14 cellular contexts compared by ENCODE assay signal in genomic region chr14:75204106-75204505, GRCh38. TPM values are rescaled to one million over a fixed set of nuclear protein-coding genes. Genes with fewer than 3 reads are reported as not detected.
A peak's percentile ranks its signal among the peaks of the same experiment; 100 is the strongest.
DNase-seq lines count a peak whose midpoint lies in the region; ATAC-seq, FAIRE-seq and TF ChIP-seq lines count a peak whose summit lies in the region.
"Had no signal": no experiment of that assay in that cellular context is flagged by ENCODE, and none has a peak within 500 bp of the region (broad histone marks: within the 10 kb centered on the region; RNA-seq: fewer than 3 reads in every experiment).

No MANE protein-coding gene starts in this region.

- 72% methylated on average over 3 of the region's 3 CpGs for WGBS in right cardiac atrium

- intact Hi-C loops in right cardiac atrium (cut with DNase I): no loop called here
- intact Hi-C loops in cardiac septum (cut with DNase I): no loop called here
- intact Hi-C loops in endothelial cell of umbilical vein (cut with micrococcal nuclease): loop anchor here (2.0 kb wide), 3 partner anchors 19 to 55 kb away; partner anchors contain the start of gene TMED10

- CTCF ChIA-PET in endothelial cell of umbilical vein (lab: Charles Lee): interaction anchor here (0.8 to 1.3 kb wide), 3 partner anchors 31 to 90 kb away, joined by 3 to 4 read pairs (median 3); no protein-coding TSS in a partner anchor

- no peak overlapping the region for H3K27ac ChIP-seq in right cardiac atrium (ENCODE audit: low read length)
- H3K27ac ChIP-seq in endothelial cell of umbilical vein (ENCODE audit: insufficient read depth, low read depth, low read length): no peak overlapping the region
- H3K27ac ChIP-seq in mucosa of rectum (ENCODE audit: low read depth in 2 of 2, low read length in 2 of 2): peak overlapping the region; percentile 84 to 90

- in situ Hi-C loops in HAP-1 (cut with MboI; ENCODE audit: low sequenced_read_pairs): no loop called here

- H3K4me3 ChIP-seq in right cardiac atrium (ENCODE audit: low read length) (no peak overlapping the region), endothelial cell of umbilical vein (replicated peaks in 1 of 3; ENCODE audit: insufficient read depth in 1 of 3, low read depth in 1 of 3, low read length in 3 of 3) (no peak overlapping the region), mucosa of rectum (ENCODE audit: low read length in 2 of 2) (peak overlapping the region; percentile 23 to 44), HAP-1 (no peak overlapping the region)
- H3K4me3 ChIP-seq: skin epidermis had no signal

- H3K9ac ChIP-seq in endothelial cell of umbilical vein (replicated peaks; ENCODE audit: extremely low read depth, insufficient read depth, low read length) (no peak overlapping the region), mucosa of rectum (ENCODE audit: low read depth in 1 of 2, low read length in 2 of 2) (peak overlapping the region; percentile 58 to 63)

- H3K27me3 ChIP-seq in right cardiac atrium (ENCODE audit: control insufficient read depth, insufficient read depth) (no peaks in the 10 kb centered on the region), endothelial cell of umbilical vein (ENCODE audit: control insufficient read depth in 2 of 2, insufficient read depth in 2 of 2, low read length in 2 of 2) (no peaks in the 10 kb centered on the region), mucosa of rectum (ENCODE audit: control insufficient read depth in 2 of 2, insufficient read depth in 2 of 2, low read length in 2 of 2) (no peaks in the 10 kb centered on the region), HAP-1 (ENCODE audit: low read depth) (no peaks in the 10 kb centered on the region)

- ATAC-seq in right cardiac atrium (peak; percentile 14 to 15), GM19035 (IDR thresholded peaks at IDR 0.05; ENCODE audit: unreplicated experiment) (no peak)
- ATAC-seq: Panc1 had no signal

- no peak for TF ChIP-seq POLR2A in endothelial cell of umbilical vein (IDR thresholded peaks at IDR 0.05; ENCODE audit: low read depth, low read length)

- H4K20me1 ChIP-seq in endothelial cell of umbilical vein (replicated peaks; ENCODE audit: control insufficient read depth, extremely low read depth, insufficient read depth, low read length): no peaks in the 10 kb centered on the region

- no peak for TF ChIP-seq CTCF in endothelial cell of umbilical vein (IDR thresholded peaks at IDR 0.05; ENCODE audit: extremely low read depth in 1 of 2, insufficient read depth in 1 of 2, low read depth in 1 of 2, low read length in 2 of 2)

- no peaks in the 10 kb centered on the region for H3K79me2 ChIP-seq in endothelial cell of umbilical vein (ENCODE audit: control insufficient read depth, insufficient read depth, low read length)

- no peak overlapping the region for H3K4me2 ChIP-seq in endothelial cell of umbilical vein (ENCODE audit: insufficient read depth, low read length)

- dilution Hi-C loops in endothelial cell of umbilical vein (cut with MboI; ENCODE audit: extremely low pct_ligation_motif_present, low sequenced_read_pairs): no loop called here

- H3K36me3 ChIP-seq in endothelial cell of umbilical vein (ENCODE audit: control insufficient read depth in 2 of 2, extremely low read depth in 1 of 2, insufficient read depth in 2 of 2, low read length in 2 of 2): no peaks in the 10 kb centered on the region
- H3K36me3 ChIP-seq in mucosa of rectum (ENCODE audit: control insufficient read depth in 2 of 2, insufficient read depth in 2 of 2, low read length in 2 of 2): no peaks in the 10 kb centered on the region
- no peaks in the 10 kb centered on the region for H3K36me3 ChIP-seq in HAP-1 (replicated peaks)

- BruUV-seq in endothelial cell of umbilical vein (replicated peaks; lab: Mats Ljungman, UMichigan): no TSS peak

- FAIRE-seq in endothelial cell of umbilical vein (lab: Jason Lieb, UNC): no peak

- POLR2A ChIA-PET in endothelial cell of umbilical vein (lab: Charles Lee): no interaction called here

- H3K9me1 ChIP-seq in endothelial cell of umbilical vein (replicated peaks; ENCODE audit: control insufficient read depth, extremely low read depth, insufficient read depth, low read length): no peaks in the 10 kb centered on the region

- H3K4me1 ChIP-seq in right cardiac atrium (ENCODE audit: control insufficient read depth, insufficient read depth, low read length) (no peaks in the 10 kb centered on the region), endothelial cell of umbilical vein (ENCODE audit: control insufficient read depth, extremely low read depth, insufficient read depth, low read length) (peaks cover 15% of the 10 kb centered on the region), mucosa of rectum (ENCODE audit: control insufficient read depth in 2 of 2, insufficient read depth in 2 of 2, low read length in 2 of 2) (peaks cover 17 to 46% of the 10 kb centered on the region in 2 donors), HAP-1 (no peaks in the 10 kb centered on the region)

- H3K9me3 ChIP-seq in right cardiac atrium (ENCODE audit: control insufficient read depth, low read length): no peaks in the 10 kb centered on the region
- no peaks in the 10 kb centered on the region for H3K9me3 ChIP-seq in endothelial cell of umbilical vein (replicated peaks; ENCODE audit: control insufficient read depth, insufficient read depth, low read length)
- no peaks in the 10 kb centered on the region for H3K9me3 ChIP-seq in mucosa of rectum (ENCODE audit: control insufficient read depth in 2 of 2, low read length in 2 of 2)
- H3K9me3 ChIP-seq in HAP-1: no peaks in the 10 kb centered on the region

- DNase-seq in right cardiac atrium (no peak), cardiac septum (ENCODE audit: low spot score) (no peak), endothelial cell of umbilical vein (ENCODE audit: low read depth, low spot score) (no peak), NCI-H226 (no peak), HAP-1 (ENCODE audit: low spot score in 2 of 2) (no peak)
- DNase-seq in activated CD4-positive, alpha-beta T cell treated with anti-CD3 and anti-CD28 coated beads for 4 hours: no peak
- DNase-seq: DMS153, natural killer cell, NCI-H1105 treated with DMSO at 0.1 percent for 48 hours, NCI-H510A had no signal

- peak overlapping the region; percentile 21 for H2AFZ ChIP-seq in endothelial cell of umbilical vein (ENCODE audit: low read depth, low read length)

TF ChIP-seq in endothelial cell of umbilical vein, 7 proteins besides CTCF, POLR2A, EP300 and RAD21:
- no peak for TF ChIP-seq EZH2 (IDR thresholded peaks at IDR 0.05; ENCODE audit: borderline replicate concordance, low read depth, low read length, severe bottlenecking)
- TF ChIP-seq JUN (IDR thresholded peaks at IDR 0.05; ENCODE audit: borderline replicate concordance, insufficient read depth, insufficient read length, low read depth): no peak
- TF ChIP-seq MAX (IDR thresholded peaks at IDR 0.05; ENCODE audit: insufficient read depth, insufficient read length): no peak
- no peak for TF ChIP-seq POLR2AphosphoS5 (IDR thresholded peaks at IDR 0.05; ENCODE audit: insufficient read depth, low read depth, low read length)
- TF ChIP-seq FOS (IDR thresholded peaks at IDR 0.05; ENCODE audit: borderline replicate concordance, insufficient read depth, low read length): no peak
- TF ChIP-seq GATA2 (IDR thresholded peaks at IDR 0.05; ENCODE audit: insufficient read depth, insufficient read length, low read depth, low read length): no peak
- TF ChIP-seq MYC (IDR thresholded peaks at IDR 0.05; ENCODE audit: low read depth, low read length): no peak

RNA-seq across cellular contexts. Expression of gene TMED10, which starts 27.7 kb away (rescaled TPM):
- total RNA-seq in right cardiac atrium (100 to 1,000 TPM; 246 to 333 (median 297) TPM), cardiac septum (283 TPM), endothelial cell of umbilical vein (313 and 338 TPM in 2 replicates)
- polyA plus RNA-seq in right cardiac atrium (141 TPM), endothelial cell of umbilical vein (320 and 342 TPM in 2 replicates)
- polyA plus RNA-seq in endothelial cell of umbilical vein (2011; cell fraction: cytosol; rRNA removed): 205 and 228 TPM in 2 replicates
- polyA plus RNA-seq in endothelial cell of umbilical vein (2011; cell fraction: nucleus; rRNA removed): 95.1 and 111 TPM in 2 replicates
- polyA plus RNA-seq in endothelial cell of umbilical vein (2012): 207 and 216 TPM in 2 replicates
- 775 and 787 TPM in 2 replicates for polyA minus RNA-seq in endothelial cell of umbilical vein
- 126 TPM for polyA minus RNA-seq in endothelial cell of umbilical vein (2011; cell fraction: cytosol; rRNA and poly(A)+ RNA removed)
- polyA minus RNA-seq in endothelial cell of umbilical vein (2011; cell fraction: nucleus; rRNA and poly(A)+ RNA removed): 137 and 151 TPM in 2 replicates

Comparison
In these comparisons a context has a peak if more than half of its experiments do, and no peak if none do; other contexts are left out.
1. H3K27ac ChIP-seq: peak in mucosa of rectum (2 of 2); none in right cardiac atrium (single experiment) and endothelial cell of umbilical vein (single experiment).
2. H3K4me3 ChIP-seq: peak in mucosa of rectum (2 of 2); none in right cardiac atrium (single experiment), endothelial cell of umbilical vein (0 of 3) and HAP-1 (single experiment).